Comparison of ENCODE assay signal across 8 cellular contexts in the genomic region with DNA sequence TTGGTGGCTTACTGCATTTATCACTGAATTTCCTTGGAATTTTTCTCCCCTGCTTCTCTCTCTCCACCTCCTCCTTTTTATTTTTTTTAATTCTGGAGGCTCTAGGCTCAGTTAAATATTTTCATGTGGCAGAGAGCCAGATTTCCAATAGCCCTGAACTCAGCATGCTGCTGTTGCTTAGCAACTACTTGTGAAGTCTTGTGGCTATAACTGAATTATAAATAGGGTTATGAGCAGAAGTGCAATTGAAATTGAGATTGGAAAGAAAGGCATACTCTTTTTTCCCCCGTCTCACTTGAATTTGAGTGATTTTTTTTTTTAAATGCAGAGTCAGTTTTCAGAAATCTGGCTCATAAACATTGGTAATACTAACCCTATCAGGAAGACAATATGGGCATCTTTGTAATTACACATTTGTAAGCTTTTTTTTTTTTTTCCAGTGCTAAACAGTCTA. TPM values are rescaled to one million over a fixed set of nuclear protein-coding genes. Genes with fewer than 3 reads are reported as not detected.
DNase-seq lines count a peak whose midpoint lies in the region; ATAC-seq and TF ChIP-seq lines count a peak whose summit lies in the region.

No MANE protein-coding gene starts in this region.

- TF ChIP-seq CTCF in AG09309 (IDR thresholded peaks at IDR 0.05; ENCODE audit: control insufficient read depth, insufficient read depth, low read depth, low read length, missing control alignments) (no peak), OCI-LY7 (conservative IDR thresholded peaks at IDR 0.05; ENCODE audit: low read length) (no peak), mesothelial cell of epicardium (IDR thresholded peaks at IDR 0.05; ENCODE audit: unreplicated experiment) (no peak)

- DNase-seq in AG09309 (ENCODE audit: low read depth) (peak; percentile 53), OCI-LY7 (ENCODE audit: low spot score) (peak; percentile 52), dedifferentiated amniotic fluid mesenchymal stem cell (ENCODE audit: extremely low spot score) (peak; percentile 89), mesothelial cell of epicardium (ENCODE audit: low spot score in 2 of 2, unreplicated experiment in 2 of 2) (no peak), MG63 (no peak), HPDE6-E6E7 (ENCODE audit: extremely low spot score) (no peak)

- H3K4me2 ChIP-seq in OCI-LY7 (ENCODE audit: low read length), result peak overlapping the region; percentile 53

- H3K9me3 ChIP-seq in OCI-LY7 (ENCODE audit: low read length) (peaks cover 70% of the 10 kb centered on the region), MG63 (peaks cover 5% of the 10 kb centered on the region)

- peaks cover 83% of the 10 kb centered on the region for H3K36me3 ChIP-seq in OCI-LY7 (ENCODE audit: insufficient read depth, low read length)
- H3K36me3 ChIP-seq in MG63, result no peaks in the 10 kb centered on the region

- H3K4me3 ChIP-seq in AG09309 (ENCODE audit: control insufficient read depth, low read depth, low read length) (no peak overlapping the region), OCI-LY7 (ENCODE audit: low read depth, low read length, poor library complexity, severe bottlenecking) (peak overlapping the region; percentile 22), MG63 (no peak overlapping the region)

- peak; percentile 76 for ATAC-seq in GM18511 (IDR thresholded peaks at IDR 0.05; ENCODE audit: unreplicated experiment)

- H3K9me3 Mint-ChIP-seq in IgD-negative memory B cell (peaks cover 2 to 6% (median 3%) of the 10 kb centered on the region in 3 donors), mesothelial cell of epicardium (peaks cover 21% of the 10 kb centered on the region)

- H3K27ac Mint-ChIP-seq in IgD-negative memory B cell (peak overlapping the region; percentile 48 to 95 (median 77)), mesothelial cell of epicardium (peak overlapping the region; percentile 94)

- no peak overlapping the region for H2AFZ ChIP-seq in OCI-LY7 (ENCODE audit: low read length)

- peaks cover 26% of the 10 kb centered on the region for H3K4me1 ChIP-seq in OCI-LY7 (ENCODE audit: insufficient read depth, low read length, poor library complexity, severe bottlenecking)

- peak overlapping the region; percentile 29 for H3K27ac ChIP-seq in OCI-LY7 (ENCODE audit: low read depth, low read length, poor library complexity, severe bottlenecking)

- peaks cover 100% of the 10 kb centered on the region for H3K79me2 ChIP-seq in OCI-LY7 (ENCODE audit: insufficient read depth, low read depth, low read length)

- H3K9me2 ChIP-seq in OCI-LY7 (ENCODE audit: insufficient read depth, low read length), result no peaks in the 10 kb centered on the region

- BruUV-seq in OCI-LY7 (replicated peaks; lab: Mats Ljungman, UMichigan), result no TSS peak

- intact Hi-C loops in OCI-LY7 (cut with micrococcal nuclease; ENCODE audit: unreplicated experiment), result loop anchor here (10.0 kb wide), 1 partner anchor 551 kb away; no protein-coding TSS in a partner anchor

- H3K27me3 Mint-ChIP-seq in IgD-negative memory B cell (no peaks in the 10 kb centered on the region), mesothelial cell of epicardium (ENCODE audit: low read depth) (no peaks in the 10 kb centered on the region)

- CTCF ChIA-PET in OCI-LY7 (lab: Charles Lee; ENCODE audit: unreplicated experiment), result no interaction called here

- H3K4me1 Mint-ChIP-seq in IgD-negative memory B cell (peaks cover 48 to 58% (median 49%) of the 10 kb centered on the region in 3 donors), mesothelial cell of epicardium (peaks cover 41% of the 10 kb centered on the region)

- POLR2A ChIA-PET in OCI-LY7 (lab: Charles Lee), result interaction anchor here (0.9 to 1.9 kb wide), 4 partner anchors 9 to 29 kb away, joined by 3 to 14 read pairs (median 8); no protein-coding TSS in a partner anchor

- peak overlapping the region in 3 of 4 donors; percentile 75 to 84 (median 76) for H3K4me3 Mint-ChIP-seq in IgD-negative memory B cell
- H3K4me3 Mint-ChIP-seq in mesothelial cell of epicardium, result peak overlapping the region; percentile 20

- peaks cover 7% of the 10 kb centered on the region; the same call in 1 of the 2 replicates for H4K20me1 ChIP-seq in OCI-LY7 (ENCODE audit: insufficient read depth, low read length)

- peaks cover 13% of the 10 kb centered on the region for H3K36me3 Mint-ChIP-seq in IgD-negative memory B cell
- peaks cover 34% of the 10 kb centered on the region for H3K36me3 Mint-ChIP-seq in mesothelial cell of epicardium

- H3K27me3 ChIP-seq in MG63, result no peaks in the 10 kb centered on the region

RNA-seq across cellular contexts. Expression of gene ATF7IP, which starts 38.3 kb away (rescaled TPM):
- polyA plus RNA-seq in IgD-negative memory B cell, result 126 TPM
- 55.6 and 69.8 TPM in 2 replicates for total RNA-seq in OCI-LY7 (2014; rRNA removed; shearing (Covaris generic))
- total RNA-seq in OCI-LY7 (2022), result 66.0 and 85.6 TPM in 2 replicates
- 176 to 192 TPM (median 177 TPM) in 3 replicates for total RNA-seq in mesothelial cell of epicardium
- 15.3 and 19.9 TPM in 2 replicates for total RNA-seq in MG63 (2014; rRNA removed; shearing (Covaris generic); ENCODE audit: low replicate concordance)

Comparison
In these comparisons a context has a peak if more than half of its experiments do, and no peak if none do; other contexts are left out.
1. DNase-seq: peak in AG09309 (single experiment), OCI-LY7 (single experiment) and dedifferentiated amniotic fluid mesenchymal stem cell (single experiment); none in mesothelial cell of epicardium (0 of 2), MG63 (single experiment) and HPDE6-E6E7 (single experiment).